In genomic region chr19:6529937-6530384, GRCh38 we compare ENCODE assay signal across 8 cellular contexts. TPM values are rescaled to one million over a fixed set of nuclear protein-coding genes. Genes with fewer than 3 reads are reported as not detected.
DNase-seq lines count a peak whose midpoint lies in the region; ATAC-seq and TF ChIP-seq lines count a peak whose summit lies in the region.

No MANE protein-coding gene starts in this region.

- peak overlapping the region; percentile 65 for H3K27ac ChIP-seq in subcutaneous abdominal adipose tissue (ENCODE audit: low read depth, low read length)

- peak overlapping the region; percentile 5 for H3K27ac Mint-ChIP-seq in activated T-cell treated with anti-CD3 and anti-CD28 coated beads, Interleukin-2, amount 50 U/mL, for 72 hours
- no peak overlapping the region for H3K27ac Mint-ChIP-seq in activated CD4-positive, alpha-beta memory T cell treated with anti-CD3 and anti-CD28 coated beads, Interleukin-2, amount 10 ng/mL, durations not matched to agents 7 days and 5 days
- H3K27ac Mint-ChIP-seq in glutamatergic neuron (ENCODE audit: unreplicated experiment) = no peak overlapping the region

- no peaks in the 10 kb centered on the region for H3K9me3 ChIP-seq in subcutaneous abdominal adipose tissue (ENCODE audit: control insufficient read depth in 5 of 5, low read length in 5 of 5)

- H3K4me3 ChIP-seq in subcutaneous abdominal adipose tissue (ENCODE audit: low read depth in 1 of 5, low read length in 5 of 5) = peak overlapping the region; percentile 75 to 94 (median 81)

- H3K4me3 Mint-ChIP-seq in activated T-cell treated with anti-CD3 and anti-CD28 coated beads, Interleukin-2, amount 50 U/mL, for 72 hours = peak overlapping the region; percentile 82 to 85
- H3K4me3 Mint-ChIP-seq in activated CD4-positive, alpha-beta memory T cell treated with anti-CD3 and anti-CD28 coated beads, Interleukin-2, amount 10 ng/mL, durations not matched to agents 7 days and 5 days = peak overlapping the region; percentile 79
- peak overlapping the region; percentile 91 for H3K4me3 Mint-ChIP-seq in glutamatergic neuron (ENCODE audit: unreplicated experiment)

- peaks cover 2 to 9% of the 10 kb centered on the region in 2 donors for H3K36me3 Mint-ChIP-seq in activated T-cell treated with anti-CD3 and anti-CD28 coated beads, Interleukin-2, amount 50 U/mL, for 72 hours (ENCODE audit: insufficient read depth in 2 of 2)
- peaks cover 4% of the 10 kb centered on the region for H3K36me3 Mint-ChIP-seq in activated CD4-positive, alpha-beta memory T cell treated with anti-CD3 and anti-CD28 coated beads, Interleukin-2, amount 10 ng/mL, durations not matched to agents 7 days and 5 days (ENCODE audit: low read depth)
- peaks cover 11% of the 10 kb centered on the region for H3K36me3 Mint-ChIP-seq in glutamatergic neuron (ENCODE audit: unreplicated experiment)

- POLR2A ChIA-PET in activated CD4-positive, alpha-beta memory T cell treated with anti-CD3 and anti-CD28 coated beads, Interleukin-2, amount 10 ng/mL, durations not matched to agents 7 days and 5 days (lab: Charles Lee) = no interaction called here

- no peak for DNase-seq in activated T-cell treated with anti-CD3 and anti-CD28 coated beads, Interleukin-2, amount 50 U/mL, for 72 hours
- no peak for DNase-seq in activated T-cell treated with anti-CD3 and anti-CD28 coated beads, Interleukin-2, amount 50 U/mL, for 1 hour
- DNase-seq in activated CD4-positive, alpha-beta memory T cell treated with anti-CD3 and anti-CD28 coated beads, Interleukin-2, amount 10 ng/mL, durations not matched to agents 7 days and 5 days = no peak
- no peak for DNase-seq in glutamatergic neuron
- no peak for DNase-seq in NCI-H128 (lab: John Stamatoyannopoulos, UW; ENCODE audit: unreplicated experiment)

- peak overlapping the region in 3 of 5 donors; percentile 66 to 78 (median 74) for H3K9ac ChIP-seq in subcutaneous abdominal adipose tissue (ENCODE audit: low read length in 5 of 5)

- peaks cover 7 to 19% (median 17%) of the 10 kb centered on the region in 5 donors for H3K27me3 ChIP-seq in subcutaneous abdominal adipose tissue (ENCODE audit: control insufficient read depth in 5 of 5, insufficient read depth in 4 of 5, low read length in 5 of 5)

- CTCF ChIA-PET in activated CD4-positive, alpha-beta memory T cell treated with anti-CD3 and anti-CD28 coated beads, Interleukin-2, amount 10 ng/mL, durations not matched to agents 7 days and 5 days (lab: Charles Lee) = interaction anchor here (1.2 kb wide), 1 partner anchor 10 kb away, joined by 3 read pairs; no protein-coding TSS in a partner anchor

- H3K9me3 Mint-ChIP-seq in activated T-cell treated with anti-CD3 and anti-CD28 coated beads, Interleukin-2, amount 50 U/mL, for 72 hours = no peaks in the 10 kb centered on the region
- H3K9me3 Mint-ChIP-seq in activated CD4-positive, alpha-beta memory T cell treated with anti-CD3 and anti-CD28 coated beads, Interleukin-2, amount 10 ng/mL, durations not matched to agents 7 days and 5 days = no peaks in the 10 kb centered on the region
- peaks cover 16% of the 10 kb centered on the region for H3K9me3 Mint-ChIP-seq in glutamatergic neuron (ENCODE audit: unreplicated experiment)

- ATAC-seq in activated T-cell treated with anti-CD3 and anti-CD28 coated beads, Interleukin-2, amount 50 U/mL, for 72 hours (replicated peaks in 1 of 2) = no peak
- no peak for ATAC-seq in HG03439 (IDR thresholded peaks at IDR 0.05; ENCODE audit: unreplicated experiment)
- ATAC-seq in HG02759 (IDR thresholded peaks at IDR 0.05; ENCODE audit: unreplicated experiment) = no peak

- peaks cover 36% of the 10 kb centered on the region for H3K4me1 Mint-ChIP-seq in activated T-cell treated with anti-CD3 and anti-CD28 coated beads, Interleukin-2, amount 50 U/mL, for 72 hours (ENCODE audit: low read depth)
- H3K4me1 Mint-ChIP-seq in activated CD4-positive, alpha-beta memory T cell treated with anti-CD3 and anti-CD28 coated beads, Interleukin-2, amount 10 ng/mL, durations not matched to agents 7 days and 5 days = peaks cover 38% of the 10 kb centered on the region
- H3K4me1 Mint-ChIP-seq in glutamatergic neuron (ENCODE audit: low read depth, unreplicated experiment) = peaks cover 19% of the 10 kb centered on the region

- TF ChIP-seq CTCF in glutamatergic neuron (IDR thresholded peaks at IDR 0.05; ENCODE audit: partially characterized antibody, unreplicated experiment) = no peak

- peaks cover 0 to 3% (median 0%) of the 10 kb centered on the region in 5 donors for H3K36me3 ChIP-seq in subcutaneous abdominal adipose tissue (ENCODE audit: control insufficient read depth in 5 of 5, insufficient read depth in 5 of 5, low read length in 5 of 5)

- peaks cover 45% of the 10 kb centered on the region for H3K27me3 Mint-ChIP-seq in activated T-cell treated with anti-CD3 and anti-CD28 coated beads, Interleukin-2, amount 50 U/mL, for 72 hours (ENCODE audit: low read depth)
- H3K27me3 Mint-ChIP-seq in activated CD4-positive, alpha-beta memory T cell treated with anti-CD3 and anti-CD28 coated beads, Interleukin-2, amount 10 ng/mL, durations not matched to agents 7 days and 5 days = peaks cover 36% of the 10 kb centered on the region
- peaks cover 20% of the 10 kb centered on the region for H3K27me3 Mint-ChIP-seq in glutamatergic neuron (ENCODE audit: unreplicated experiment)

- H3K4me1 ChIP-seq in subcutaneous abdominal adipose tissue (ENCODE audit: control insufficient read depth in 5 of 5, insufficient read depth in 5 of 5, low read length in 5 of 5) = peaks cover 8 to 49% (median 35%) of the 10 kb centered on the region in 5 donors

RNA-seq across cellular contexts. Expression of gene TNFSF9, which starts 0.9 kb away (rescaled TPM):
- total RNA-seq in activated T-cell treated with anti-CD3 and anti-CD28 coated beads, Interleukin-2, amount 50 U/mL, for 72 hours = 1 to 10 TPM; 3.4 to 6.3 TPM
- total RNA-seq in activated CD4-positive, alpha-beta memory T cell treated with anti-CD3 and anti-CD28 coated beads, Interleukin-2, amount 10 ng/mL, durations not matched to agents 7 days and 5 days = 1 to 10 TPM; 5.7 to 5.8 TPM
- total RNA-seq in glutamatergic neuron (ENCODE audit: unreplicated experiment) = 6.9 TPM

RNA-seq across cellular contexts. Expression of gene TUBB4A, which starts 27.9 kb away (rescaled TPM):
- 10 to 100 TPM in 1 of 2 donors, 1 to 10 TPM in 1; 8.7 to 11.9 TPM for total RNA-seq in activated T-cell treated with anti-CD3 and anti-CD28 coated beads, Interleukin-2, amount 50 U/mL, for 72 hours
- 1 to 10 TPM; 2.5 to 3.0 TPM for total RNA-seq in activated CD4-positive, alpha-beta memory T cell treated with anti-CD3 and anti-CD28 coated beads, Interleukin-2, amount 10 ng/mL, durations not matched to agents 7 days and 5 days
- 225 TPM for total RNA-seq in glutamatergic neuron (ENCODE audit: unreplicated experiment)

RNA-seq across cellular contexts. Expression of gene DENND1C, which starts 48.4 kb away (rescaled TPM):
- 100 to 1,000 TPM in 1 of 2 donors, 10 to 100 TPM in 1; 92.1 to 105 TPM for total RNA-seq in activated T-cell treated with anti-CD3 and anti-CD28 coated beads, Interleukin-2, amount 50 U/mL, for 72 hours
- total RNA-seq in activated CD4-positive, alpha-beta memory T cell treated with anti-CD3 and anti-CD28 coated beads, Interleukin-2, amount 10 ng/mL, durations not matched to agents 7 days and 5 days = 100 to 1,000 TPM in 1 of 2 experiments, 10 to 100 TPM in 1; 97.2 to 101 TPM
- not detected for total RNA-seq in glutamatergic neuron (ENCODE audit: unreplicated experiment)

Comparison
In these comparisons a context has a peak if more than half of its experiments do, and no peak if none do; other contexts are left out.
1. RNA of gene TUBB4A, which starts 27.9 kb away (total RNA-seq): 225 TPM in glutamatergic neuron (single experiment); 8.7 to 11.9 TPM in activated T-cell treated with anti-CD3 and anti-CD28 coated beads, Interleukin-2, amount 50 U/mL, for 72 hours and 2.5 to 3.0 TPM in activated CD4-positive, alpha-beta memory T cell treated with anti-CD3 and anti-CD28 coated beads, Interleukin-2, amount 10 ng/mL, durations not matched to agents 7 days and 5 days; every median in the first group is over 10 times any median in the second.
2. RNA of gene DENND1C, which starts 48.4 kb away (total RNA-seq): 92.1 to 105 TPM in activated T-cell treated with anti-CD3 and anti-CD28 coated beads, Interleukin-2, amount 50 U/mL, for 72 hours and 97.2 to 101 TPM in activated CD4-positive, alpha-beta memory T cell treated with anti-CD3 and anti-CD28 coated beads, Interleukin-2, amount 10 ng/mL, durations not matched to agents 7 days and 5 days; not detected in glutamatergic neuron (single experiment); every median in the first group is over 10 times any median in the second.
3. Peak in every context shown above with its lines, with median percentiles within 50 percentile points of each other: H3K4me3 Mint-ChIP-seq.